ENCODE assay signal across 22 cellular contexts in genomic region chr11:122082203-122082602, GRCh38. TPM values are rescaled to one million over a fixed set of nuclear protein-coding genes. Genes with fewer than 3 reads are reported as not detected.
"Had no signal": no experiment of that assay in that cellular context is flagged by ENCODE, and none has a peak within 500 bp of the region (broad histone marks: within the 10 kb centered on the region; RNA-seq: fewer than 3 reads in every experiment).

No MANE protein-coding gene starts in this region.

- H3K9me3 ChIP-seq: gastrocnemius medialis, neutrophil, ovary, prostate gland, thyroid gland had no signal

- H3K4me1 ChIP-seq: prostate gland, thyroid gland had no signal

- H3K27ac ChIP-seq: gastrocnemius medialis, neutrophil, ovary, prostate gland, thyroid gland had no signal

- ATAC-seq: activated T-cell treated with anti-CD3 and anti-CD28 coated beads, Interleukin-2, amount 50 U/mL, for 72 hours; gastrocnemius medialis; left ventricle myocardium superior; stimulated activated naive CD8-positive, alpha-beta T cell treated with anti-CD3 and anti-CD28 coated beads, Interleukin-15, Interleukin-2, amounts not matched to agents 100 U/mL and 50 U/mL, for 24 hours had no signal

- H3K27me3 ChIP-seq: gastrocnemius medialis, neutrophil, ovary, thyroid gland had no signal

- H3K36me3 ChIP-seq: gastrocnemius medialis, neutrophil, ovary, prostate gland, thyroid gland had no signal

- H3K4me3 ChIP-seq: gastrocnemius medialis, ovary, prostate gland, thyroid gland had no signal

- DNase-seq: activated CD4-positive, alpha-beta memory T cell treated with anti-CD3 and anti-CD28 coated beads for 36 hours; activated CD4-positive, alpha-beta T cell treated with anti-CD3 and anti-CD28 coated beads for 48 hours; activated effector memory CD4-positive, alpha-beta T cell treated with Interleukin-2 at 50 U/mL for 16 hours; activated naive CD4-positive, alpha-beta T cell treated with anti-CD3 and anti-CD28 coated beads for 36 hours; activated T-cell treated with anti-CD3 and anti-CD28 coated beads, Interleukin-2, amount 50 U/mL, for 72 hours; dermis blood vessel endothelial cell; effector CD8-positive, alpha-beta T cell; gastrocnemius medialis; hippocampal formation; left ventricle myocardium superior; mammary epithelial cell; midbrain; ovary; stimulated activated CD4-positive, alpha-beta T cell treated with anti-CD3 and anti-CD28 coated beads, Interleukin-4, amount 100 ng/mL, for 4 hours; stimulated activated naive CD8-positive, alpha-beta T cell treated with anti-CD3 and anti-CD28 coated beads, Interleukin-15, Interleukin-2, amounts not matched to agents 100 U/mL and 50 U/mL, for 24 hours; thyroid gland had no signal

RNA-seq across cellular contexts. Expression of gene BLID, which starts 33.8 kb away (rescaled TPM):
- total RNA-seq: activated CD4-positive, alpha-beta memory T cell treated with anti-CD3 and anti-CD28 coated beads for 36 hours; activated naive CD4-positive, alpha-beta T cell treated with anti-CD3 and anti-CD28 coated beads for 36 hours; activated T-cell treated with anti-CD3 and anti-CD28 coated beads, Interleukin-2, amount 50 U/mL, for 72 hours; bronchial epithelial cell; dermis blood vessel endothelial cell; left ventricle myocardium superior; T-helper 2 cell treated with Interferon-gamma antibody and Interleukin-4, amounts not matched to agents 100 ng/mL and 5 ng/mL, for 36 hours had no signal
- polyA plus RNA-seq: esophagus, mammary epithelial cell, urinary bladder had no signal
